ENCODE assay signal across 24 cellular contexts in genomic region chr14:105049753-105050550, GRCh38. TPM values are rescaled to one million over a fixed set of nuclear protein-coding genes. Genes with fewer than 3 reads are reported as not detected.
"Had no signal": no experiment of that assay in that cellular context is flagged by ENCODE, and none has a peak within 500 bp of the region (broad histone marks: within the 10 kb centered on the region; RNA-seq: fewer than 3 reads in every experiment).

No MANE protein-coding gene starts in this region.

- H3K79me2 ChIP-seq: parathyroid adenoma had no signal

- FAIRE-seq: astrocyte, bronchial epithelial cell, endothelial cell of umbilical vein had no signal

- DNase-seq: activated CD4-positive, alpha-beta memory T cell treated with anti-CD3 and anti-CD28 coated beads, Interleukin-2, amount 10 ng/mL, durations not matched to agents 7 days and 5 days; activated CD4-positive, alpha-beta T cell treated with anti-CD3 and anti-CD28 coated beads for 48 hours; activated CD4-positive, CD25-positive, alpha-beta regulatory T cell; activated CD8-positive, alpha-beta memory T cell treated with anti-CD3 and anti-CD28 coated beads, Interleukin-2, amount 10 ng/mL, durations not matched to agents 7 days and 5 days; activated gamma-delta T cell; activated T-cell treated with anti-CD3 and anti-CD28 coated beads, Interleukin-2, amount 50 U/mL, for 72 hours; effector CD4-positive, alpha-beta T cell; heart left ventricle; left ventricle myocardium superior; mesendoderm; stimulated activated naive B cell treated with anti-CD40 and anti-IgM and Interleukin-4, amounts not matched to agents 10 μg/mL and 1 μg/mL and 100 μg/mL, for 72 hours; T1000 had no signal

- H3K27me3 ChIP-seq: upper lobe of left lung had no signal

- H3K27me3 Mint-ChIP-seq: naive thymus-derived CD8-positive, alpha-beta T cell; stimulated activated naive B cell treated with anti-CD40 and anti-IgM and Interleukin-4, amounts not matched to agents 10 μg/mL and 1 μg/mL and 100 μg/mL, for 72 hours had no signal

- H3K4me3 Mint-ChIP-seq: activated CD4-positive, alpha-beta memory T cell treated with anti-CD3 and anti-CD28 coated beads, Interleukin-2, amount 10 ng/mL, durations not matched to agents 7 days and 5 days; activated CD8-positive, alpha-beta memory T cell treated with anti-CD3 and anti-CD28 coated beads, Interleukin-2, amount 10 ng/mL, durations not matched to agents 7 days and 5 days; activated T-cell treated with anti-CD3 and anti-CD28 coated beads, Interleukin-2, amount 50 U/mL, for 72 hours; stimulated activated naive B cell treated with anti-CD40 and anti-IgM and Interleukin-4, amounts not matched to agents 10 μg/mL and 1 μg/mL and 100 μg/mL, for 72 hours had no signal

- ATAC-seq: activated CD8-positive, alpha-beta memory T cell treated with anti-CD3 and anti-CD28 coated beads, Interleukin-2, amount 10 ng/mL, durations not matched to agents 7 days and 5 days; activated naive CD4-positive, alpha-beta T cell treated with anti-CD3 and anti-CD28 coated beads, Interleukin-2, amount 50 U/mL, for 72 hours; activated T-cell treated with anti-CD3 and anti-CD28 coated beads, Interleukin-2, amount 50 U/mL, for 72 hours; gastroesophageal sphincter; heart left ventricle; left ventricle myocardium superior; naive thymus-derived CD8-positive, alpha-beta T cell; stimulated activated naive B cell treated with anti-CD40 and anti-IgM and Interleukin-4, amounts not matched to agents 10 μg/mL and 1 μg/mL and 100 μg/mL, for 72 hours had no signal

- H3K9me3 Mint-ChIP-seq: activated CD4-positive, alpha-beta memory T cell treated with anti-CD3 and anti-CD28 coated beads, Interleukin-2, amount 10 ng/mL, durations not matched to agents 7 days and 5 days; activated naive CD4-positive, alpha-beta T cell treated with anti-CD3 and anti-CD28 coated beads, Interleukin-2, amount 50 U/mL, for 72 hours; activated T-cell treated with anti-CD3 and anti-CD28 coated beads, Interleukin-2, amount 50 U/mL, for 72 hours; naive thymus-derived CD8-positive, alpha-beta T cell; stimulated activated naive B cell treated with anti-CD40 and anti-IgM and Interleukin-4, amounts not matched to agents 10 μg/mL and 1 μg/mL and 100 μg/mL, for 72 hours had no signal

- H3K27ac Mint-ChIP-seq: activated CD4-positive, alpha-beta memory T cell treated with anti-CD3 and anti-CD28 coated beads, Interleukin-2, amount 10 ng/mL, durations not matched to agents 7 days and 5 days; activated CD8-positive, alpha-beta memory T cell treated with anti-CD3 and anti-CD28 coated beads, Interleukin-2, amount 10 ng/mL, durations not matched to agents 7 days and 5 days; activated T-cell treated with anti-CD3 and anti-CD28 coated beads, Interleukin-2, amount 50 U/mL, for 72 hours; stimulated activated naive B cell treated with anti-CD40 and anti-IgM and Interleukin-4, amounts not matched to agents 10 μg/mL and 1 μg/mL and 100 μg/mL, for 72 hours had no signal

- H3K36me3 ChIP-seq: adrenal gland, esophagus muscularis mucosa, gastroesophageal sphincter, thoracic aorta had no signal

- H3K9me3 ChIP-seq: adrenal gland, esophagus muscularis mucosa, gastroesophageal sphincter, heart left ventricle, neutrophil, thoracic aorta, upper lobe of left lung had no signal

- H3K9ac ChIP-seq: parathyroid adenoma had no signal

- H3K4me3 ChIP-seq: adrenal gland, esophagus muscularis mucosa, gastroesophageal sphincter, heart left ventricle, thoracic aorta, upper lobe of left lung had no signal

- H3K4me1 ChIP-seq: adrenal gland, parathyroid adenoma had no signal

- H2AFZ ChIP-seq: parathyroid adenoma had no signal

- H3K27ac ChIP-seq: adrenal gland, esophagus muscularis mucosa, gastroesophageal sphincter, heart left ventricle, neutrophil, parathyroid adenoma, thoracic aorta, upper lobe of left lung had no signal

RNA-seq across cellular contexts. Expression of gene GPR132, which starts 15.3 kb away (rescaled TPM):
- total RNA-seq: bronchial epithelial cell, endothelial cell of umbilical vein had no signal
- polyA plus RNA-seq: endothelial cell of umbilical vein had no signal
